Comparison of ENCODE assay signal across 11 cellular contexts in the genomic region with DNA sequence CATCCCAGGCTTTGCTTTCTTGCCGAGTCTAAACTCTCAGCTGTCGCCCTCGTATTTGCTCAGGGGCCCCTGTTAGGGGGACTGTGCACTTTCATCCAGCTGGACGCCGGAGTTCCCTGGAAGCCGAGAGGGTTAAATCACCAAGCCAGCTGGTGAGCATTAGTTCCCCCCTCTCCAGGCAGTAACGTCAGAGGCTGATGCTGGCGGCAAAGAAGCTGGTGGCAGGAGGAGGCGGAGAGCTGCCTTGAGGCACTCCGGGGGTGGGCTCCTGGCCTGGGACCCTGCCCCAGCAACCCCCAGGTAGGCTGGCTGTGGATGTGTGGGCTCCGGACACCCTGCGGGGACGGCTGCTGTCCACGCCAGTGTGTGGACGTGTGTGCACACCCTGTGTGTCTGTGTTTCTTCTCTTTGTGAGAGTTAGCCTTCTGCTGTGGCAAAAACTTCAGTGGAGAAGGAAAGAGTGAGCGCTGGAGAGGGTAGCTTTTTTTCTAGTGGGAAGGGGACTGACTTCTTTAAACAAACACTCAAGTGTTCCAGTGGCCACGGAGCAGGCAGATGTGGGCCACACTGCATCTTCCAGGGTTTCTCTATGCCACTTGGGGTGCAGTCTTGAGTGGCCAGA.
DNase-seq lines count a peak whose midpoint lies in the region; ATAC-seq and TF ChIP-seq lines count a peak whose summit lies in the region.
"Had no signal": no experiment of that assay in that cellular context is flagged by ENCODE, and none has a peak within 500 bp of the region (broad histone marks: within the 10 kb centered on the region; RNA-seq: fewer than 3 reads in every experiment).

No MANE protein-coding gene starts in this region.

- H3K27ac Mint-ChIP-seq in natural killer cell treated with Interleukin-12 subunit alpha and Interleukin-12 subunit beta and Interleukin-15 and Interleukin-18, amount 100 ng/mL, for 72 hours: no peak overlapping the region
- H3K27ac Mint-ChIP-seq in natural killer cell: no peak overlapping the region
- H3K27ac Mint-ChIP-seq: stimulated activated effector memory CD8-positive, alpha-beta T cell treated with anti-CD3 and anti-CD28 coated beads, Interleukin-12 subunit alpha, Interleukin-12 subunit beta, amount 100 ng/mL, for 72 hours had no signal

- no peaks in the 10 kb centered on the region for H3K27me3 Mint-ChIP-seq in natural killer cell treated with Interleukin-12 subunit alpha and Interleukin-12 subunit beta and Interleukin-15 and Interleukin-18, amount 100 ng/mL, for 72 hours
- H3K27me3 Mint-ChIP-seq in natural killer cell (ENCODE audit: low read depth in 2 of 2): peaks cover 0 to 3% of the 10 kb centered on the region in 2 donors

- TF ChIP-seq CTCF in natural killer cell (IDR thresholded peaks at IDR 0.05): no peak
- no peak for TF ChIP-seq CTCF in cardiac fibroblast (IDR thresholded peaks at IDR 0.05; ENCODE audit: low read depth, low read length)
- no peak for TF ChIP-seq CTCF in ascending aorta (IDR thresholded peaks at IDR 0.05)

- H3K9me3 ChIP-seq in mucosa of rectum (ENCODE audit: control insufficient read depth in 2 of 2, low read length in 2 of 2) (no peaks in the 10 kb centered on the region), ascending aorta (no peaks in the 10 kb centered on the region)
- H3K9me3 ChIP-seq: neutrophil had no signal

- no peaks in the 10 kb centered on the region for H3K4me1 Mint-ChIP-seq in natural killer cell treated with Interleukin-12 subunit alpha and Interleukin-12 subunit beta and Interleukin-15 and Interleukin-18, amount 100 ng/mL, for 72 hours (ENCODE audit: low read depth in 2 of 2)
- no peaks in the 10 kb centered on the region for H3K4me1 Mint-ChIP-seq in natural killer cell
- H3K4me1 Mint-ChIP-seq: stimulated activated effector memory CD8-positive, alpha-beta T cell treated with anti-CD3 and anti-CD28 coated beads, Interleukin-12 subunit alpha, Interleukin-12 subunit beta, amount 100 ng/mL, for 72 hours had no signal

- peak overlapping the region; percentile 48 to 62 for H3K27ac ChIP-seq in mucosa of rectum (ENCODE audit: low read depth in 2 of 2, low read length in 2 of 2)
- no peak overlapping the region for H3K27ac ChIP-seq in ascending aorta
- H3K27ac ChIP-seq: neutrophil had no signal

- H3K9ac ChIP-seq in mucosa of rectum (ENCODE audit: low read depth in 1 of 2, low read length in 2 of 2): no peak overlapping the region

- H3K4me3 Mint-ChIP-seq in natural killer cell treated with Interleukin-12 subunit alpha and Interleukin-12 subunit beta and Interleukin-15 and Interleukin-18, amount 100 ng/mL, for 72 hours: no peak overlapping the region
- H3K4me3 Mint-ChIP-seq in natural killer cell: no peak overlapping the region
- H3K4me3 Mint-ChIP-seq: stimulated activated effector memory CD8-positive, alpha-beta T cell treated with anti-CD3 and anti-CD28 coated beads, Interleukin-12 subunit alpha, Interleukin-12 subunit beta, amount 100 ng/mL, for 72 hours had no signal

- CTCF ChIA-PET in HEK293T (lab: Yijun Ruan, JAX): interaction anchor here (1.2 kb wide), 1 partner anchor 59 kb away, joined by 3 read pairs; no protein-coding TSS in a partner anchor

- DNase-seq in natural killer cell treated with Interleukin-12 subunit alpha and Interleukin-12 subunit beta and Interleukin-15 and Interleukin-18, amount 100 ng/mL, for 72 hours (ENCODE audit: low spot score): peak; percentile 59
- DNase-seq in natural killer cell (no peak), cardiac fibroblast (ENCODE audit: low read depth in 2 of 2) (peak; percentile 32 to 61), HEK293T (ENCODE audit: extremely low spot score) (no peak), ascending aorta (ENCODE audit: low spot score in 2 of 2) (no peak), erythroblast (lab: John Stamatoyannopoulos, UW) (no peak)
- DNase-seq in activated CD8-positive, alpha-beta memory T cell treated with anti-CD3 and anti-CD28 coated beads, Interleukin-2, amount 50 U/mL, for 4 hours: no peak
- DNase-seq: activated CD4-positive, alpha-beta T cell treated with anti-CD3 and anti-CD28 coated beads for 48 hours had no signal

- H3K27me3 ChIP-seq in mucosa of rectum (ENCODE audit: control insufficient read depth in 2 of 2, insufficient read depth in 2 of 2, low read length in 2 of 2) (peaks cover 2% of the 10 kb centered on the region in 2 donors), ascending aorta (no peaks in the 10 kb centered on the region)
- H3K27me3 ChIP-seq: neutrophil had no signal

- intact Hi-C loops in natural killer cell (cut with micrococcal nuclease) (no loop called here), ascending aorta (cut with DNase I) (no loop called here)

- no peaks in the 10 kb centered on the region for H3K36me3 Mint-ChIP-seq in natural killer cell treated with Interleukin-12 subunit alpha and Interleukin-12 subunit beta and Interleukin-15 and Interleukin-18, amount 100 ng/mL, for 72 hours
- H3K36me3 Mint-ChIP-seq in natural killer cell: no peaks in the 10 kb centered on the region
- H3K36me3 Mint-ChIP-seq: stimulated activated effector memory CD8-positive, alpha-beta T cell treated with anti-CD3 and anti-CD28 coated beads, Interleukin-12 subunit alpha, Interleukin-12 subunit beta, amount 100 ng/mL, for 72 hours had no signal

- no peak for TF ChIP-seq POLR2A in erythroblast (IDR thresholded peaks at IDR 0.05; ENCODE audit: low read length)

- H3K4me1 ChIP-seq in mucosa of rectum (ENCODE audit: control insufficient read depth in 2 of 2, insufficient read depth in 2 of 2, low read length in 2 of 2) (no peaks in the 10 kb centered on the region), ascending aorta (peaks cover 0 to 8% of the 10 kb centered on the region in 2 donors)

- POLR2A ChIA-PET in HEK293T (lab: Yijun Ruan, JAX): no interaction called here

- H3K9me3 Mint-ChIP-seq in natural killer cell treated with Interleukin-12 subunit alpha and Interleukin-12 subunit beta and Interleukin-15 and Interleukin-18, amount 100 ng/mL, for 72 hours: no peaks in the 10 kb centered on the region
- no peaks in the 10 kb centered on the region for H3K9me3 Mint-ChIP-seq in natural killer cell
- H3K9me3 Mint-ChIP-seq: stimulated activated effector memory CD8-positive, alpha-beta T cell treated with anti-CD3 and anti-CD28 coated beads, Interleukin-12 subunit alpha, Interleukin-12 subunit beta, amount 100 ng/mL, for 72 hours had no signal

- ATAC-seq in natural killer cell treated with Interleukin-12 subunit alpha and Interleukin-12 subunit beta and Interleukin-15 and Interleukin-18, amount 100 ng/mL, for 72 hours: no peak
- ATAC-seq in natural killer cell: no peak
- ATAC-seq: stimulated activated effector memory CD8-positive, alpha-beta T cell treated with anti-CD3 and anti-CD28 coated beads, Interleukin-12 subunit alpha, Interleukin-12 subunit beta, amount 100 ng/mL, for 72 hours had no signal

- H3K36me3 ChIP-seq in mucosa of rectum (ENCODE audit: control insufficient read depth in 2 of 2, insufficient read depth in 2 of 2, low read length in 2 of 2): no peaks in the 10 kb centered on the region
- no peaks in the 10 kb centered on the region for H3K36me3 ChIP-seq in ascending aorta
- H3K36me3 ChIP-seq: neutrophil had no signal

- H3K4me3 ChIP-seq in cardiac fibroblast (replicated peaks in 1 of 2; ENCODE audit: low read depth in 2 of 2, low read length in 2 of 2) (no peak overlapping the region), mucosa of rectum (ENCODE audit: low read length in 2 of 2) (peak overlapping the region in 1 of 2 donors; percentile 40), ascending aorta (no peak overlapping the region)

TF ChIP-seq in HEK293T, 16 proteins besides CTCF, POLR2A, EP300 and RAD21:
- TF ChIP-seq, protein P1, sequence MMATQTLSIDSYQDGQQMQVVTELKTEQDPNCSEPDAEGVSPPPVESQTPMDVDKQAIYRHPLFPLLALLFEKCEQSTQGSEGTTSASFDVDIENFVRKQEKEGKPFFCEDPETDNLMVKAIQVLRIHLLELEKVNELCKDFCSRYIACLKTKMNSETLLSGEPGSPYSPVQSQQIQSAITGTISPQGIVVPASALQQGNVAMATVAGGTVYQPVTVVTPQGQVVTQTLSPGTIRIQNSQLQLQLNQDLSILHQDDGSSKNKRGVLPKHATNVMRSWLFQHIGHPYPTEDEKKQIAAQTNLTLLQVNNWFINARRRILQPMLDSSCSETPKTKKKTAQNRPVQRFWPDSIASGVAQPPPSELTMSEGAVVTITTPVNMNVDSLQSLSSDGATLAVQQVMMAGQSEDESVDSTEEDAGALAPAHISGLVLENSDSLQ (IDR thresholded peaks at IDR 0.05): no peak
- TF ChIP-seq ZNF384 (IDR thresholded peaks at IDR 0.05) (no peak), FOXK2 (IDR thresholded peaks at IDR 0.05) (no peak), FOXM1 (IDR thresholded peaks at IDR 0.05; ENCODE audit: borderline replicate concordance) (no peak), ELF4 (IDR thresholded peaks at IDR 0.05) (no peak), HDGF (IDR thresholded peaks at IDR 0.05; ENCODE audit: borderline replicate concordance) (no peak), BHLHE40 (IDR thresholded peaks at IDR 0.05; ENCODE audit: borderline replicate concordance) (no peak), TARDBP (IDR thresholded peaks at IDR 0.05) (no peak), SUZ12 (IDR thresholded peaks at IDR 0.05) (no peak), LEF1 (IDR thresholded peaks at IDR 0.05; ENCODE audit: borderline replicate concordance) (no peak), ARNT (IDR thresholded peaks at IDR 0.05) (no peak), NFRKB (IDR thresholded peaks at IDR 0.05) (no peak), CTBP1 (IDR thresholded peaks at IDR 0.05; ENCODE audit: borderline replicate concordance) (no peak)
TF ChIP-seq in HEK293T: peak in this region for 0.

Comparison
In these comparisons a context has a peak if more than half of its experiments do, and no peak if none do; other contexts are left out.
1. DNase-seq: peak in natural killer cell treated with Interleukin-12 subunit alpha and Interleukin-12 subunit beta and Interleukin-15 and Interleukin-18, amount 100 ng/mL, for 72 hours (single experiment) and cardiac fibroblast (2 of 2); none in natural killer cell (single experiment), HEK293T (single experiment), activated CD8-positive, alpha-beta memory T cell treated with anti-CD3 and anti-CD28 coated beads, Interleukin-2, amount 50 U/mL, for 4 hours (single experiment), ascending aorta (0 of 2) and erythroblast (0 of 2).
2. H3K27ac ChIP-seq: peak in mucosa of rectum (2 of 2); none in ascending aorta (0 of 2).